ENCODE assay signal across 8 cellular contexts in genomic region chr7:108805808-108806397, GRCh38.
DNase-seq lines count a peak whose midpoint lies in the region; ATAC-seq, FAIRE-seq and TF ChIP-seq lines count a peak whose summit lies in the region.

No MANE protein-coding gene starts in this region.

- no peaks in the 10 kb centered on the region for H3K79me2 ChIP-seq in parathyroid adenoma

- no peak overlapping the region for H3K4me3 ChIP-seq in heart left ventricle
- H3K4me3 ChIP-seq in bronchial epithelial cell (ENCODE audit: low read depth, low read length), result no peak overlapping the region
- H3K4me3 ChIP-seq in parathyroid adenoma (ENCODE audit: low read depth, low read length), result no peak overlapping the region
- no peak overlapping the region for H3K4me3 ChIP-seq in ascending aorta

- H3K4me1 ChIP-seq in heart left ventricle (no peaks in the 10 kb centered on the region), parathyroid adenoma (no peaks in the 10 kb centered on the region), ascending aorta (no peaks in the 10 kb centered on the region)

- H3K27ac ChIP-seq in heart left ventricle (no peak overlapping the region), parathyroid adenoma (no peak overlapping the region), ascending aorta (no peak overlapping the region)

- TF ChIP-seq CTCF in heart left ventricle (IDR thresholded peaks at IDR 0.05) (peak in 8 of 12 donors; percentile 6 to 43 (median 26)), bronchial epithelial cell (IDR thresholded peaks at IDR 0.05; ENCODE audit: insufficient read depth, low read length, severe bottlenecking) (peak; percentile 20), parathyroid adenoma (IDR thresholded peaks at IDR 0.05) (peak; percentile 24), ascending aorta (IDR thresholded peaks at IDR 0.05) (peak in 1 of 3 experiments; percentile 14)

- H3K9me3 ChIP-seq in heart left ventricle (no peaks in the 10 kb centered on the region), parathyroid adenoma (ENCODE audit: control insufficient read depth, low read length) (no peaks in the 10 kb centered on the region), ascending aorta (no peaks in the 10 kb centered on the region)

- ATAC-seq in heart left ventricle, result no peak
- ATAC-seq in left ventricle myocardium superior, result no peak
- ATAC-seq in HG03457 (IDR thresholded peaks at IDR 0.05; ENCODE audit: unreplicated experiment), result no peak
- no peak for ATAC-seq in GM19324 (IDR thresholded peaks at IDR 0.05; ENCODE audit: low FRiP score, unreplicated experiment)

- H3K27me3 ChIP-seq in heart left ventricle (no peaks in the 10 kb centered on the region), bronchial epithelial cell (ENCODE audit: control insufficient read depth, insufficient read depth, low read length) (no peaks in the 10 kb centered on the region), parathyroid adenoma (ENCODE audit: control insufficient read depth, insufficient read depth, low read length) (no peaks in the 10 kb centered on the region), ascending aorta (no peaks in the 10 kb centered on the region)

- no peaks in the 10 kb centered on the region for H3K36me3 ChIP-seq in heart left ventricle
- no peaks in the 10 kb centered on the region for H3K36me3 ChIP-seq in bronchial epithelial cell (ENCODE audit: control insufficient read depth, insufficient read depth, low read length)
- no peaks in the 10 kb centered on the region for H3K36me3 ChIP-seq in parathyroid adenoma (ENCODE audit: control insufficient read depth, insufficient read depth, low read length)
- H3K36me3 ChIP-seq in ascending aorta, result no peaks in the 10 kb centered on the region

- 57 to 63% (median 60%) methylated on average over 6 of the region's 6 CpGs for WGBS in heart left ventricle, 4 donors

- H2AFZ ChIP-seq in parathyroid adenoma, result peak overlapping the region; percentile 55

- no peak for FAIRE-seq in bronchial epithelial cell (lab: Jason Lieb, UNC)

- intact Hi-C loops in heart left ventricle (cut with DNase I), result no loop called here
- intact Hi-C loops in left ventricle myocardium superior (cut with micrococcal nuclease), result no loop called here
- intact Hi-C loops in ascending aorta (cut with DNase I), result no loop called here

- no peak for TF ChIP-seq POLR2A in heart left ventricle (IDR thresholded peaks at IDR 0.05)

- no peak overlapping the region for H3K4me2 ChIP-seq in parathyroid adenoma (ENCODE audit: low read length)

- H3K9ac ChIP-seq in parathyroid adenoma, result no peak overlapping the region

- DNase-seq in heart left ventricle, result no peak
- DNase-seq in left ventricle myocardium superior, result no peak
- DNase-seq in Kasumi-1 (lab: John Stamatoyannopoulos, UW), result peak; percentile 65 to 66
- peak; percentile 8 for DNase-seq in bronchial epithelial cell (ENCODE audit: low read depth)
- DNase-seq in ascending aorta (ENCODE audit: low spot score in 2 of 2), result no peak

Comparison
In these comparisons a context has a peak if more than half of its experiments do, and no peak if none do; other contexts are left out.
1. DNase-seq: peak in Kasumi-1 (2 of 2) and bronchial epithelial cell (single experiment); none in heart left ventricle (0 of 5), left ventricle myocardium superior (single experiment) and ascending aorta (0 of 2).